Comparison of ENCODE assay signal across 10 cellular contexts in the genomic region with DNA sequence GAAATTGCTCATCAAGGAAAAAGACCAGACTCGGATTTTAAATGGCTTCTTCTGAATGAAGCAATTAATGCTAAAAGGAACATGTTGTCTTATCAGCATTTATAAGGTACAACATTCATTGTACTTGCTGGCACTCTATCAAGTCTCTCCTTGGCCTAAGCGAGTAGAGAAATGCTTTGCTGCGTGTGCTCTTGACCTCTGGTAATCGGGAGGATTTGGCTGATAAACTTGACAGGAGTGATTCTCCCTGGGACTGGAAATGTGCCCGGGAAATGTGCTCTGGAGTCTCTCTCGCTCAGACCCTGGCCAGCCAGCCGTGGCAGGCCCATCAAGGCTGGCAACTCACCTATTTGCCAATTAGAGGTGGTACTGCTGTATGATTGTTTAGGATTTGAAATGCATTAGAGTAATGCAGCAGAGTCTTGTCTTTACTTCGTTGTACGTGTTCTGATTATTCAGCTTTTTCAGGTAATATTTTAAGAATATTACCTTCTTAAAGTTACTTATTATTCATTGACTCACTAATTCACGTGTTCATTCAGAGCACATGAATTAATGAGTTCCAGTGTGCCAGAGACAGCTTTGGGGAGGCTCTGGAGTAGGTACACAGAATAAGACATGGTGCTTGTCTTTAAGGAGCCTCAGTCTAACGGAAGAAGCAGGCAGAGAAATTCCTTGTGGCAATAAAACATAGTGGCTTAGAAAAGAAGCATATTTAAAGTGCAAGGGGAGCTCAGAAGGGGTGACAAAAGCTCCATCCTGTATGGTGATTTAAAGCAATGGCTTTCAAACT. TPM values are rescaled to one million over a fixed set of nuclear protein-coding genes. Genes with fewer than 3 reads are reported as not detected.
DNase-seq lines count a peak whose midpoint lies in the region; ATAC-seq and TF ChIP-seq lines count a peak whose summit lies in the region.
"Had no signal": no experiment of that assay in that cellular context is flagged by ENCODE, and none has a peak within 500 bp of the region (broad histone marks: within the 10 kb centered on the region; RNA-seq: fewer than 3 reads in every experiment).

No MANE protein-coding gene starts in this region.

- peak; percentile 86 for DNase-seq in G401 (ENCODE audit: low spot score)
- DNase-seq in activated CD4-positive, alpha-beta memory T cell treated with anti-CD3 and anti-CD28 coated beads, Interleukin-2, amount 10 ng/mL, durations not matched to agents 7 days and 5 days = no peak
- peak; percentile 21 to 80 (median 31) for DNase-seq in right cardiac atrium
- DNase-seq in gastrocnemius medialis = peak; percentile 14 to 26
- no peak for DNase-seq in stimulated activated CD4-positive, alpha-beta T cell treated with anti-CD3 and anti-CD28 coated beads, Interleukin-2, amount 100 ng/mL, for 24 hours
- DNase-seq in stimulated activated CD4-positive, alpha-beta T cell treated with anti-CD3 and anti-CD28 coated beads, Interleukin-1b, Interleukin-23, amount 100 ng/mL, for 48 hours = no peak
- no peak for DNase-seq in AML-193 (lab: John Stamatoyannopoulos, UW)
- DNase-seq: activated gamma-delta T cell, PC-9 had no signal

- peak overlapping the region; percentile 67 for H3K27ac Mint-ChIP-seq in activated CD4-positive, alpha-beta memory T cell treated with anti-CD3 and anti-CD28 coated beads, Interleukin-2, amount 10 ng/mL, durations not matched to agents 7 days and 5 days

- WGBS in right cardiac atrium = 37% methylated on average over 11 of the region's 11 CpGs

- in situ Hi-C loops in G401 (cut with HindIII; ENCODE audit: low sequenced_read_pairs) = no loop called here
- in situ Hi-C loops in gastrocnemius medialis (cut with MboI; ENCODE audit: low sequenced_read_pairs in 4 of 4) = no loop called here

- ATAC-seq in right cardiac atrium = peak; percentile 76 to 84
- ATAC-seq in gastrocnemius medialis = peak; percentile 36 to 54
- ATAC-seq in HG03175 (IDR thresholded peaks at IDR 0.05; ENCODE audit: unreplicated experiment) = no peak

- peaks cover 39% of the 10 kb centered on the region for H3K4me1 Mint-ChIP-seq in activated CD4-positive, alpha-beta memory T cell treated with anti-CD3 and anti-CD28 coated beads, Interleukin-2, amount 10 ng/mL, durations not matched to agents 7 days and 5 days

- H3K9me3 Mint-ChIP-seq in activated CD4-positive, alpha-beta memory T cell treated with anti-CD3 and anti-CD28 coated beads, Interleukin-2, amount 10 ng/mL, durations not matched to agents 7 days and 5 days = peaks cover 14% of the 10 kb centered on the region

- no peak for TF ChIP-seq CTCF in gastrocnemius medialis (IDR thresholded peaks at IDR 0.05 in 4 of 5, conservative IDR thresholded peaks at IDR 0.05 in 1 of 5)

- H3K27me3 Mint-ChIP-seq in activated CD4-positive, alpha-beta memory T cell treated with anti-CD3 and anti-CD28 coated beads, Interleukin-2, amount 10 ng/mL, durations not matched to agents 7 days and 5 days = no peaks in the 10 kb centered on the region

- CTCF ChIA-PET in activated CD4-positive, alpha-beta memory T cell treated with anti-CD3 and anti-CD28 coated beads, Interleukin-2, amount 10 ng/mL, durations not matched to agents 7 days and 5 days (lab: Charles Lee) = interaction anchor here (0.8 to 1.7 kb wide), 3 partner anchors 9 to 1384 kb away, joined by 3 to 7 read pairs (median 4); no protein-coding TSS in a partner anchor

- H3K9me3 ChIP-seq in right cardiac atrium (ENCODE audit: control insufficient read depth, low read length) = no peaks in the 10 kb centered on the region
- H3K9me3 ChIP-seq in gastrocnemius medialis = no peaks in the 10 kb centered on the region

- peak overlapping the region; percentile 61 for H3K4me3 Mint-ChIP-seq in activated CD4-positive, alpha-beta memory T cell treated with anti-CD3 and anti-CD28 coated beads, Interleukin-2, amount 10 ng/mL, durations not matched to agents 7 days and 5 days

- H3K27ac ChIP-seq in right cardiac atrium (ENCODE audit: low read length) (no peak overlapping the region), gastrocnemius medialis (peak overlapping the region; percentile 37 to 76 (median 67))
- H3K27ac ChIP-seq: PC-9 had no signal

- TF ChIP-seq POLR2A in gastrocnemius medialis (IDR thresholded peaks at IDR 0.05) = no peak

- H3K4me1 ChIP-seq in right cardiac atrium (ENCODE audit: control insufficient read depth, insufficient read depth, low read length) (no peaks in the 10 kb centered on the region), gastrocnemius medialis (peaks cover 22 to 31% of the 10 kb centered on the region in 2 donors)

- H3K36me3 Mint-ChIP-seq in activated CD4-positive, alpha-beta memory T cell treated with anti-CD3 and anti-CD28 coated beads, Interleukin-2, amount 10 ng/mL, durations not matched to agents 7 days and 5 days (ENCODE audit: low read depth) = peaks cover 16% of the 10 kb centered on the region

- H3K4me3 ChIP-seq in right cardiac atrium (ENCODE audit: low read length) (no peak overlapping the region), gastrocnemius medialis (peak overlapping the region in 3 of 4 donors; percentile 23 to 35 (median 26))
- H3K4me3 ChIP-seq: PC-9 had no signal

- intact Hi-C loops in right cardiac atrium (cut with DNase I) = no loop called here
- intact Hi-C loops in gastrocnemius medialis (cut with DNase I; ENCODE audit: low total_unique reads) = no loop called here

- H3K27me3 ChIP-seq in right cardiac atrium (ENCODE audit: control insufficient read depth, insufficient read depth) (no peaks in the 10 kb centered on the region), gastrocnemius medialis (no peaks in the 10 kb centered on the region)

- POLR2A ChIA-PET in activated CD4-positive, alpha-beta memory T cell treated with anti-CD3 and anti-CD28 coated beads, Interleukin-2, amount 10 ng/mL, durations not matched to agents 7 days and 5 days (lab: Charles Lee) = interaction anchor here (1.3 kb wide), 1 partner anchor 19 kb away, joined by 3 read pairs; no protein-coding TSS in a partner anchor

- H3K36me3 ChIP-seq in gastrocnemius medialis = no peaks in the 10 kb centered on the region

RNA-seq across cellular contexts. Expression of a gene that starts 48.0 kb away (rescaled TPM):
- not detected in 2 replicates for total RNA-seq in G401 (2014; rRNA removed; shearing (Covaris generic))
- 1 to 10 TPM; 8.7 to 9.7 TPM for total RNA-seq in activated CD4-positive, alpha-beta memory T cell treated with anti-CD3 and anti-CD28 coated beads, Interleukin-2, amount 10 ng/mL, durations not matched to agents 7 days and 5 days
- total RNA-seq in right cardiac atrium (1 to 10 TPM; 3.3 to 5.2 (median 5.0) TPM), gastrocnemius medialis (1 to 10 TPM; 2.8 to 9.0 (median 3.2) TPM)
- polyA plus RNA-seq in right cardiac atrium = 2.1 TPM

Comparison
In these comparisons a context has a peak if more than half of its experiments do, and no peak if none do; other contexts are left out.
1. DNase-seq: peak in G401 (single experiment), right cardiac atrium (3 of 3) and gastrocnemius medialis (2 of 2); none in activated CD4-positive, alpha-beta memory T cell treated with anti-CD3 and anti-CD28 coated beads, Interleukin-2, amount 10 ng/mL, durations not matched to agents 7 days and 5 days (single experiment), stimulated activated CD4-positive, alpha-beta T cell treated with anti-CD3 and anti-CD28 coated beads, Interleukin-2, amount 100 ng/mL, for 24 hours (0 of 2), stimulated activated CD4-positive, alpha-beta T cell treated with anti-CD3 and anti-CD28 coated beads, Interleukin-1b, Interleukin-23, amount 100 ng/mL, for 48 hours (single experiment) and AML-193 (0 of 2).